In genomic region chr7:8044761-8045430, GRCh38 we compare ENCODE assay signal across 1 cellular context.
TF ChIP-seq lines count a peak whose summit lies in the region.

No MANE protein-coding gene starts in this region.

TF ChIP-seq in WTC11, 78 proteins besides CTCF, POLR2A, EP300 and RAD21 (continued from another document):
- TF ChIP-seq ATF3 (CRISPR knock-in tag; conservative IDR thresholded peaks at IDR 0.05): no peak
- no peak for TF ChIP-seq ZNF219 (CRISPR knock-in tag; IDR thresholded peaks at IDR 0.05; ENCODE audit: borderline replicate concordance)
- no peak for TF ChIP-seq SP1 (CRISPR knock-in tag; conservative IDR thresholded peaks at IDR 0.05)
TF ChIP-seq in WTC11: peak in this region for 0.
